24 cellular contexts compared by ENCODE assay signal in the genomic region with DNA sequence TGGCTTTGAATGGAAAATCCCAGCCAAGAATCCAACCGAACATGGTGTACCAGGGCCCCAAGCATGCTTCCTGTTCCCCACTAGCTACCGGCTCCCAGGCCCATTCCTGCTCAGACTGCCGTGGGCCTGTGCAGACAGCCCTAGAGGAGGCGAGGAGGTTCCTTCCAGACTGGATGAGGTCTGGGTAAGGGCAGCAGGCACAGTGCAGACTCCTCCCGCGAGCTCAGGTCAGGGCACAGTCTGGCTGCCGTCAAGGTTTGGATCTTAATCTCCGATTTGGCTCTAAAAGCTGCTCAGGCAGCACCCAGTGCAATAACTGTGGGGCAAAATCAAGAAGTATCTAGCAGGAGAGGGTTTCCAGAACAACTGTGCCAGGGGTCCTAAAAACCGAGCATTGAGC. TPM values are rescaled to one million over a fixed set of nuclear protein-coding genes. Genes with fewer than 3 reads are reported as not detected.
DNase-seq lines count a peak whose midpoint lies in the region; ATAC-seq and TF ChIP-seq lines count a peak whose summit lies in the region.
"Had no signal": no experiment of that assay in that cellular context is flagged by ENCODE, and none has a peak within 500 bp of the region (broad histone marks: within the 10 kb centered on the region; RNA-seq: fewer than 3 reads in every experiment).

No MANE protein-coding gene starts in this region.

- DNase-seq in WERI-Rb-1 (peak; percentile 62), right lobe of liver (no peak), T-helper 9 cell (no peak), superior temporal gyrus (ENCODE audit: extremely low spot score) (no peak)
- DNase-seq in stimulated activated effector memory CD8-positive, alpha-beta T cell treated with anti-CD3 and anti-CD28 coated beads, Interleukin-12 subunit alpha, Interleukin-12 subunit beta, amount 100 ng/mL, for 72 hours (ENCODE audit: low spot score in 2 of 2): no peak
- no peak for DNase-seq in effector CD8-positive, alpha-beta T cell (lab: John Stamatoyannopoulos, UW)
- DNase-seq: ACHN; CD4-positive, alpha-beta T cell; COR-L47; DMS153; GOT3; NCI-H1105; NCI-H146; NCI-H2029; NCI-H510A treated with DMSO at 0.1 percent for 48 hours; NCI-H748 treated with DMSO at 0.1 percent for 48 hours; OCI-M1 had no signal

- H3K4me1 ChIP-seq in right lobe of liver: peaks cover 0 to 53% (median 17%) of the 10 kb centered on the region in 4 donors
- H3K4me1 ChIP-seq: BLaER1, SJSA1 had no signal

- TF ChIP-seq POLR2A in right lobe of liver (IDR thresholded peaks at IDR 0.05): no peak

- WGBS in right lobe of liver (ENCODE audit: insufficient coverage, low coverage, low lambda C conversion rate, missing lambda C conversion rate): 36% methylated on average over 8 of the region's 9 CpGs

- no peaks in the 10 kb centered on the region for H3K9me3 ChIP-seq in WERI-Rb-1 (ENCODE audit: severe bottlenecking)
- H3K9me3 ChIP-seq in right lobe of liver: no peaks in the 10 kb centered on the region
- H3K9me3 ChIP-seq: BLaER1, SJSA1 had no signal

- no peaks in the 10 kb centered on the region for H3K36me3 Mint-ChIP-seq in stimulated activated effector memory CD8-positive, alpha-beta T cell treated with anti-CD3 and anti-CD28 coated beads, Interleukin-12 subunit alpha, Interleukin-12 subunit beta, amount 100 ng/mL, for 72 hours

- no peaks in the 10 kb centered on the region for H3K9me3 Mint-ChIP-seq in stimulated activated effector memory CD8-positive, alpha-beta T cell treated with anti-CD3 and anti-CD28 coated beads, Interleukin-12 subunit alpha, Interleukin-12 subunit beta, amount 100 ng/mL, for 72 hours
- H3K9me3 Mint-ChIP-seq: CD4-positive, alpha-beta T cell had no signal

- H3K36me3 ChIP-seq in WERI-Rb-1 (no peaks in the 10 kb centered on the region), right lobe of liver (no peaks in the 10 kb centered on the region)
- H3K36me3 ChIP-seq: BLaER1, SJSA1 had no signal

- intact Hi-C loops in right lobe of liver (cut with DNase I): no loop called here

- H3K4me3 ChIP-seq in WERI-Rb-1 (ENCODE audit: low read depth, low read length) (no peak overlapping the region), right lobe of liver (no peak overlapping the region)
- H3K4me3 ChIP-seq: BLaER1, SJSA1 had no signal

- ATAC-seq in esophagus mucosa (peak; percentile 69), right lobe of liver (peak in 3 of 4 donors; percentile 19 to 45 (median 44))
- peak; percentile 33 for ATAC-seq in stimulated activated effector memory CD8-positive, alpha-beta T cell treated with anti-CD3 and anti-CD28 coated beads, Interleukin-12 subunit alpha, Interleukin-12 subunit beta, amount 100 ng/mL, for 72 hours
- ATAC-seq: HCT116 had no signal

- peaks cover 14% of the 10 kb centered on the region for H3K27me3 ChIP-seq in WERI-Rb-1 (ENCODE audit: insufficient read depth, low read depth, severe bottlenecking)
- H3K27me3 ChIP-seq in right lobe of liver: no peaks in the 10 kb centered on the region
- H3K27me3 ChIP-seq: BLaER1, SJSA1 had no signal

- H3K4me1 Mint-ChIP-seq in stimulated activated effector memory CD8-positive, alpha-beta T cell treated with anti-CD3 and anti-CD28 coated beads, Interleukin-12 subunit alpha, Interleukin-12 subunit beta, amount 100 ng/mL, for 72 hours: no peaks in the 10 kb centered on the region

- H3K27ac Mint-ChIP-seq in stimulated activated effector memory CD8-positive, alpha-beta T cell treated with anti-CD3 and anti-CD28 coated beads, Interleukin-12 subunit alpha, Interleukin-12 subunit beta, amount 100 ng/mL, for 72 hours: no peak overlapping the region
- H3K27ac Mint-ChIP-seq: CD4-positive, alpha-beta T cell had no signal

- H3K4me3 Mint-ChIP-seq in stimulated activated effector memory CD8-positive, alpha-beta T cell treated with anti-CD3 and anti-CD28 coated beads, Interleukin-12 subunit alpha, Interleukin-12 subunit beta, amount 100 ng/mL, for 72 hours: no peak overlapping the region
- H3K4me3 Mint-ChIP-seq: CD4-positive, alpha-beta T cell had no signal

- H3K27ac ChIP-seq in WERI-Rb-1 (no peak overlapping the region), right lobe of liver (peak overlapping the region in 2 of 3 donors; percentile 61 to 66)
- H3K27ac ChIP-seq: BLaER1, KMS-11, SJSA1 had no signal

- TF ChIP-seq CTCF in WERI-Rb-1 (IDR thresholded peaks at IDR 0.05; ENCODE audit: low read depth, low read length): no peak
- no peak for TF ChIP-seq CTCF in right lobe of liver (IDR thresholded peaks at IDR 0.05)

RNA-seq across cellular contexts. Expression of gene TTR, which starts 19.3 kb away (rescaled TPM):
- total RNA-seq in esophagus mucosa (0.20 TPM), right lobe of liver (1,000 to 10,000 TPM; 1,281 to 4,774 (median 2,625) TPM)
- total RNA-seq: CD4-positive, alpha-beta T cell; G401; HT1080; SJSA1 had no signal

Comparison
In these comparisons a context has a peak if more than half of its experiments do, and no peak if none do; other contexts are left out.
1. RNA of gene TTR, which starts 19.3 kb away (total RNA-seq): 1,281 to 4,774 TPM in right lobe of liver; 0.20 TPM in esophagus mucosa (single experiment); every median in the first group is over 1,000 times any median in the second.
2. Peak in every context shown above with its lines, with median percentiles within 50 percentile points of each other: ATAC-seq.